ENCODE assay signal across 8 cellular contexts in the genomic region with DNA sequence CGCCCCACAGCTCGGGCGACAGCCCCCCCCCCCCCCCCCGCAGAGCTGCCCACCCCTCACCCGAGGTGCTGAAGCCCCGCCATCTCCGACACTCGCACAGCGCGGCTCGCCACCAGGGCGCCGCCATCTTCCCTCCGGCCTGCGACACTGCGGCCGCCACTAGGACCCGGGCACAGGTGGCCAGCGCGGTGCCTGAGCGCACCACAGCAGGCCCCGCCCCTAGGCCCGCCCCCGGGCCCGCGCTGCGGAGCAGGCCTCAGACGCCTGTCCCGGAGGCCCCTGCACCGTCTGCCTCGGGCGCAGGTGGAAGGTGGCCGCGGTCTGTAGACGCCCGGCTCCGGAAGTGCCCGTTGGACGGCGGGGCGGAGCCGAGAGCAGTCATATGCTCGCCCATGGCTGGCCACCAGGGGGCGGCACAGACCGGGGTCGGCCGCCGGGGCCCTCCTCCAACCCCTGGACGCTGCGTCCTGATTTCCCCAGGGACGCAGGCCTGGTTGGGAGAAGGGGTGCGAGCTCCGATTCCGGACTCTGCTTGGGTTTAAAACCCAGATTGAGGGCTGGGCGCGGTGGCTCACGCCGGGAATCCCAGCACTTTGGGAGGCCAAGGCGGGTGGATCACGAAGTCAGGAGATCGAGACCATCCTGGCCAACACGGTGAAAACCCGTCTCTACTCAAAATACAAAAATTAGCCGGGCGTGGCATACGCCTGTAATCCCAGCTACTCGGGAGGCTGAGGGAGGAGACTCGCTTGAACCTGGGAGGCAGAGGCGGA. TPM values are rescaled to one million over a fixed set of nuclear protein-coding genes. Genes with fewer than 3 reads are reported as not detected.
A peak's percentile ranks its signal among the peaks of the same experiment; 100 is the strongest.
DNase-seq lines count a peak whose midpoint lies in the region; ATAC-seq and TF ChIP-seq lines count a peak whose summit lies in the region.

A gene (minus strand): TSS at position 136 of the 773 bp plus-strand sequence. CDS start 9 bp downstream, at position 127.

- TF ChIP-seq EP300 in upper lobe of left lung (IDR thresholded peaks at IDR 0.05), result no peak

- H3K36me3 ChIP-seq in adipocyte (ENCODE audit: control insufficient read depth, insufficient read depth, low read length, severe bottlenecking) (peaks cover 19% of the 10 kb centered on the region), upper lobe of left lung (peaks cover 4 to 34% (median 27%) of the 10 kb centered on the region in 4 donors)

- H3K4me3 ChIP-seq in adipocyte (ENCODE audit: low read length) (peak within 1 kb of the TSS; percentile 89), upper lobe of left lung (peak within 1 kb of the TSS; percentile 69 to 98 (median 84))

- ATAC-seq in HG02763 (IDR thresholded peaks at IDR 0.05; ENCODE audit: unreplicated experiment), result peak; percentile 91
- peak; percentile 97 for ATAC-seq in upper lobe of left lung (ENCODE audit: low FRiP score in 2 of 2)

- H3K9ac ChIP-seq in adipocyte (ENCODE audit: low read length), result peak within 1 kb of the TSS; percentile 91

- intact Hi-C loops in cardiac septum (cut with DNase I) (loop anchor here (2.0 kb wide), 2 partner anchors 36 to 100 kb away; a partner anchor contains a TSS), posterior cingulate gyrus (cut with DNase I) (loop anchor here (1.0 kb wide), 1 partner anchor 100 kb away; no protein-coding TSS in a partner anchor)

- H3K27ac ChIP-seq in upper lobe of left lung, result peak within 1 kb of the TSS; percentile 89 to 95 (median 94)

- peaks cover 7% of the 10 kb centered on the region for H3K4me1 ChIP-seq in adipocyte (ENCODE audit: control insufficient read depth, insufficient read depth, low read length)
- H3K4me1 ChIP-seq in upper lobe of left lung, result peaks cover 22 to 45% (median 31%) of the 10 kb centered on the region in 4 donors

- no peaks in the 10 kb centered on the region for H3K27me3 ChIP-seq in adipocyte (replicated peaks; ENCODE audit: control insufficient read depth, insufficient read depth, low read length)
- no peaks in the 10 kb centered on the region for H3K27me3 ChIP-seq in upper lobe of left lung

- TF ChIP-seq CTCF in GM12874 (IDR thresholded peaks at IDR 0.05; ENCODE audit: insufficient read depth, low read depth, low read length), result peak; percentile 94
- TF ChIP-seq CTCF in upper lobe of left lung (IDR thresholded peaks at IDR 0.05), result peak; percentile 98 to 100 (median 100)

- WGBS in upper lobe of left lung, 2 donors, result 3 to 13% methylated on average over 11 to 37 of the region's 69 CpGs

- H3K9me3 ChIP-seq in adipocyte (ENCODE audit: control insufficient read depth, low read length) (no peaks in the 10 kb centered on the region), upper lobe of left lung (no peaks in the 10 kb centered on the region)

- TF ChIP-seq POLR2A in upper lobe of left lung (IDR thresholded peaks at IDR 0.05), result peak in 3 of 4 donors; percentile 10 to 74 (median 54)

- DNase-seq in NCI-H1417 treated with DMSO at 0.1 percent for 48 hours (lab: John Stamatoyannopoulos, UW), result peak; percentile 83
- peak; percentile 96 for DNase-seq in SW480 (ENCODE audit: low spot score)
- peak; percentile 97 for DNase-seq in adipocyte (ENCODE audit: low read depth)
- DNase-seq in cardiac septum (ENCODE audit: low spot score), result peak; percentile 96
- DNase-seq in posterior cingulate gyrus, result peak; percentile 78 to 99 (median 88)
- DNase-seq in upper lobe of left lung, result peak; percentile 95 to 99

RNA-seq across cellular contexts. Expression of the gene that starts here (rescaled TPM):
- total RNA-seq in cardiac septum (76.3 TPM), upper lobe of left lung (100 to 1,000 TPM in 1 of 6 donors, 10 to 100 TPM in 5; 35.4 to 115 (median 77.0) TPM)

Comparison
In these comparisons a context has a peak if more than half of its experiments do, and no peak if none do; other contexts are left out.
1. Peak in every context shown above with its lines: DNase-seq, ATAC-seq, H3K4me3 ChIP-seq and H3K27ac ChIP-seq.